Comparison of ENCODE assay signal across 13 cellular contexts in the genomic region with DNA sequence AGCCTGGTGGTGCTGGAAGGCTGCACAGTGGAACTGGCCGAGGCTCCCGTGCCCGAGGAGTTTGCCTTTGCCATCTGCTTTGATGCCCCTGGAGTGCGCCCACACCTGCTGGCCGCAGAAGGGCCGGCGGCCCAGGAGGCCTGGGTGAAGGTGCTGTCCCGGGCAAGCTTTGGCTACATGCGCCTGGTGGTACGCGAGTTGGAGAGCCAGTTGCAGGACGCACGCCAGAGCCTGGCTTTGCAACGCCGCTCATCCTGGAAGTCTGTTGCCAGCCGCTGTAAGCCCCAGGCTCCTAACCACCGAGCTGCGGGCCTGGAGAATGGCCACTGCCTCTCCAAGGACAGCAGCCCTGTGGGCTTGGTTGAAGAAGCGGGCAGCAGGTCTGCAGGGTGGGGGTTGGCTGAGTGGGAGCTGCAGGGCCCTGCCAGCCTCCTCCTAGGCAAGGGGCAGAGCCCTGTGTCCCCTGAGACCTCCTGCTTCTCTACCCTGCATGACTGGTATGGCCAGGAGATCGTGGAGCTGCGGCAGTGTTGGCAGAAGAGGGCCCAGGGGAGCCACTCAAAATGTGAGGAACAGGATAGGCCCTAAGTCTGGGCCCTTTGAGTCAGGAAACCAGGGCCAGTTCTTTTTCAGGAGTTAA. TPM values are rescaled to one million over a fixed set of nuclear protein-coding genes. Genes with fewer than 3 reads are reported as not detected.
DNase-seq lines count a peak whose midpoint lies in the region; ATAC-seq and TF ChIP-seq lines count a peak whose summit lies in the region.
"Had no signal": no experiment of that assay in that cellular context is flagged by ENCODE, and none has a peak within 500 bp of the region (broad histone marks: within the 10 kb centered on the region; RNA-seq: fewer than 3 reads in every experiment).

No MANE protein-coding gene starts in this region.

- no peak for ATAC-seq in naive thymus-derived CD8-positive, alpha-beta T cell
- ATAC-seq in HG03520 (IDR thresholded peaks at IDR 0.05; ENCODE audit: unreplicated experiment) (no peak), GM18858 (IDR thresholded peaks at IDR 0.05; ENCODE audit: unreplicated experiment) (no peak)
- ATAC-seq: upper lobe of right lung had no signal

- H3K4me3 ChIP-seq in mesendoderm (ENCODE audit: low read length), result no peak overlapping the region
- H3K4me3 ChIP-seq: MG63, upper lobe of right lung had no signal

- no peak overlapping the region for H2BK15ac ChIP-seq in mesendoderm (replicated peaks; ENCODE audit: low read depth)

- H3K9me3 Mint-ChIP-seq in activated naive CD4-positive, alpha-beta T cell treated with anti-CD3 and anti-CD28 coated beads for 36 hours, result no peaks in the 10 kb centered on the region
- no peaks in the 10 kb centered on the region for H3K9me3 Mint-ChIP-seq in naive thymus-derived CD8-positive, alpha-beta T cell
- no peaks in the 10 kb centered on the region for H3K9me3 Mint-ChIP-seq in type B pancreatic cell

- H3K27me3 ChIP-seq in mesendoderm (ENCODE audit: insufficient read depth, low read length, poor library complexity), result no peaks in the 10 kb centered on the region
- H3K27me3 ChIP-seq: MG63, upper lobe of right lung had no signal

- H3K79me1 ChIP-seq in mesendoderm (ENCODE audit: low read length), result no peaks in the 10 kb centered on the region

- H3K4ac ChIP-seq in mesendoderm (ENCODE audit: low read depth, low read length), result no peak overlapping the region

- H3K4me3 Mint-ChIP-seq in activated naive CD4-positive, alpha-beta T cell treated with anti-CD3 and anti-CD28 coated beads for 36 hours, result no peak overlapping the region
- H3K4me3 Mint-ChIP-seq in naive thymus-derived CD8-positive, alpha-beta T cell, result peak overlapping the region in 3 of 10 donors; percentile 3 to 96 (median 10)
- H3K4me3 Mint-ChIP-seq in type B pancreatic cell, result no peak overlapping the region

- peaks cover 7% of the 10 kb centered on the region for H3K36me3 Mint-ChIP-seq in activated naive CD4-positive, alpha-beta T cell treated with anti-CD3 and anti-CD28 coated beads for 36 hours (ENCODE audit: low read depth)
- peaks cover 0 to 10% (median 2%) of the 10 kb centered on the region in 3 donors for H3K36me3 Mint-ChIP-seq in naive thymus-derived CD8-positive, alpha-beta T cell
- no peaks in the 10 kb centered on the region for H3K36me3 Mint-ChIP-seq in type B pancreatic cell

- intact Hi-C loops in activated naive CD4-positive, alpha-beta T cell treated with anti-CD3 and anti-CD28 coated beads for 36 hours (cut with micrococcal nuclease), result loop anchor here (2.0 kb wide), 1 partner anchor 131 kb away; a partner anchor contains a TSS

- H3K9ac ChIP-seq in mesendoderm (ENCODE audit: low read length), result no peak overlapping the region

- WGBS in mesendoderm (ENCODE audit: extremely low coverage, insufficient coverage, low lambda C conversion rate), result no CpG with 5 or more reads among the region's 21 CpGs

- H3K23ac ChIP-seq in mesendoderm (ENCODE audit: low read length), result no peak overlapping the region

- peaks cover 36% of the 10 kb centered on the region for H3K4me1 Mint-ChIP-seq in activated naive CD4-positive, alpha-beta T cell treated with anti-CD3 and anti-CD28 coated beads for 36 hours (ENCODE audit: low read depth)
- H3K4me1 Mint-ChIP-seq in naive thymus-derived CD8-positive, alpha-beta T cell, result peaks cover 17 to 59% (median 46%) of the 10 kb centered on the region in 4 donors
- H3K4me1 Mint-ChIP-seq in type B pancreatic cell (ENCODE audit: unreplicated experiment), result peaks cover 25% of the 10 kb centered on the region

- H3K27ac ChIP-seq in mesendoderm (ENCODE audit: low read depth, low read length), result no peak overlapping the region

- H3K56ac ChIP-seq in mesendoderm (ENCODE audit: low read length), result no peak overlapping the region

- peak overlapping the region; percentile 50 for H3K27ac Mint-ChIP-seq in activated naive CD4-positive, alpha-beta T cell treated with anti-CD3 and anti-CD28 coated beads for 36 hours
- H3K27ac Mint-ChIP-seq in naive thymus-derived CD8-positive, alpha-beta T cell, result peak overlapping the region in 7 of 10 donors; percentile 8 to 99 (median 53)
- H3K27ac Mint-ChIP-seq in type B pancreatic cell, result peak overlapping the region; percentile 98

- CTCF ChIA-PET in activated naive CD4-positive, alpha-beta T cell treated with anti-CD3 and anti-CD28 coated beads for 36 hours (lab: Charles Lee), result interaction anchor here (1.4 to 2.4 kb wide), 2 partner anchors 111 to 367 kb away, joined by 3 to 6 read pairs; no protein-coding TSS in a partner anchor

- no peak for TF ChIP-seq CTCF in type B pancreatic cell (conservative IDR thresholded peaks at IDR 0.05)

- no peak overlapping the region for H2BK120ac ChIP-seq in mesendoderm (ENCODE audit: low read depth, low read length)

- H3K4me1 ChIP-seq in mesendoderm (ENCODE audit: control insufficient read depth, low read depth, low read length), result peaks cover 3% of the 10 kb centered on the region

- H4K5ac ChIP-seq in mesendoderm (ENCODE audit: low read length), result no peak overlapping the region

- H3K36me3 ChIP-seq in mesendoderm (ENCODE audit: control insufficient read depth, insufficient read depth, low read length), result no peaks in the 10 kb centered on the region

- no peak overlapping the region for H3K18ac ChIP-seq in mesendoderm (ENCODE audit: low read length)

- no peaks in the 10 kb centered on the region for H3K27me3 Mint-ChIP-seq in activated naive CD4-positive, alpha-beta T cell treated with anti-CD3 and anti-CD28 coated beads for 36 hours (ENCODE audit: low read depth)
- H3K27me3 Mint-ChIP-seq in naive thymus-derived CD8-positive, alpha-beta T cell, result no peaks in the 10 kb centered on the region
- no peaks in the 10 kb centered on the region for H3K27me3 Mint-ChIP-seq in type B pancreatic cell

- H3K79me2 ChIP-seq in mesendoderm (ENCODE audit: control insufficient read depth, insufficient read depth, low read length), result peaks cover 2% of the 10 kb centered on the region

- POLR2A ChIA-PET in naive thymus-derived CD8-positive, alpha-beta T cell (lab: Charles Lee), result interaction anchor here (2.3 to 7.3 kb wide), 3 partner anchors 8 to 236 kb away, joined by 8 to 163 read pairs (median 46); a partner anchor contains a TSS

- no peak overlapping the region for H3K4me2 ChIP-seq in mesendoderm (ENCODE audit: low read length)

- H4K8ac ChIP-seq in mesendoderm (ENCODE audit: low read depth, low read length), result no peak overlapping the region

- H2BK5ac ChIP-seq in mesendoderm (ENCODE audit: low read length), result no peak overlapping the region

- DNase-seq in activated naive CD4-positive, alpha-beta T cell treated with anti-CD3 and anti-CD28 coated beads for 36 hours, result no peak
- DNase-seq in activated naive CD4-positive, alpha-beta T cell (lab: John Stamatoyannopoulos, UW), result no peak
- DNase-seq in cerebellar cortex (ENCODE audit: low spot score) (peak; percentile 42), type B pancreatic cell (ENCODE audit: extremely low spot score, unreplicated experiment) (no peak), mesendoderm (no peak)
- no peak for DNase-seq in naive thymus-derived CD8-positive, alpha-beta T cell
- DNase-seq: activated CD4-positive, alpha-beta T cell treated with anti-CD3 and anti-CD28 coated beads for 48 hours; MG63; NCI-H524; stimulated activated CD4-positive, alpha-beta T cell treated with anti-CD3 and anti-CD28 coated beads, Interleukin-4, amount 100 ng/mL, for 24 hours; upper lobe of right lung had no signal

- no peak overlapping the region for H2AK5ac ChIP-seq in mesendoderm (ENCODE audit: low read length)

RNA-seq across cellular contexts. Expression of a gene that starts 1.9 kb away (rescaled TPM):
- 10 to 100 TPM; 50.2 to 56.2 TPM for total RNA-seq in activated naive CD4-positive, alpha-beta T cell treated with anti-CD3 and anti-CD28 coated beads for 36 hours
- total RNA-seq in naive thymus-derived CD8-positive, alpha-beta T cell, result 10 to 100 TPM; 86.6 to 99.9 TPM
- polyA plus RNA-seq in naive thymus-derived CD8-positive, alpha-beta T cell, result 100 to 1,000 TPM; 152 to 294 (median 179) TPM
- total RNA-seq in type B pancreatic cell (ENCODE audit: low replicate concordance), result 80.6 and 102 TPM in 2 replicates
- polyA plus RNA-seq in mesendoderm (2013, experiment 1 of 2), result 22.9 TPM
- 22.2 TPM for polyA plus RNA-seq in mesendoderm (2013, experiment 2 of 2)

RNA-seq across cellular contexts. Expression of a gene that starts 3.6 kb away (rescaled TPM):
- under 1 TPM; 0.74 to 0.86 TPM for total RNA-seq in activated naive CD4-positive, alpha-beta T cell treated with anti-CD3 and anti-CD28 coated beads for 36 hours
- total RNA-seq in naive thymus-derived CD8-positive, alpha-beta T cell, result 1 to 10 TPM in 1 of 2 experiments, under 1 TPM in 1; 0.74 to 1.6 TPM
- polyA plus RNA-seq in naive thymus-derived CD8-positive, alpha-beta T cell, result under 1 TPM; 0.08 to 0.17 (median 0.13) TPM
- total RNA-seq in type B pancreatic cell (ENCODE audit: low replicate concordance), result 4.1 and 11.9 TPM in 2 replicates
- 4.6 TPM for polyA plus RNA-seq in mesendoderm (2013, experiment 1 of 2)
- polyA plus RNA-seq in mesendoderm (2013, experiment 2 of 2), result 4.3 TPM

RNA-seq across cellular contexts. Expression of a gene that starts 7.0 kb away (rescaled TPM):
- total RNA-seq in activated naive CD4-positive, alpha-beta T cell treated with anti-CD3 and anti-CD28 coated beads for 36 hours, result 10 to 100 TPM; 14.6 to 15.9 TPM
- total RNA-seq in naive thymus-derived CD8-positive, alpha-beta T cell, result 1 to 10 TPM; 7.8 to 9.1 TPM
- 10 to 100 TPM in 2 of 3 donors, 1 to 10 TPM in 1; 8.2 to 11.2 (median 10.2) TPM for polyA plus RNA-seq in naive thymus-derived CD8-positive, alpha-beta T cell
- total RNA-seq in type B pancreatic cell (ENCODE audit: low replicate concordance), result 24.1 and 35.9 TPM in 2 replicates
- 8.1 TPM for polyA plus RNA-seq in mesendoderm (2013, experiment 1 of 2)
- polyA plus RNA-seq in mesendoderm (2013, experiment 2 of 2), result 8.4 TPM

RNA-seq across cellular contexts. Expression of a gene that starts 13.0 kb away (rescaled TPM):
- total RNA-seq in activated naive CD4-positive, alpha-beta T cell treated with anti-CD3 and anti-CD28 coated beads for 36 hours, result 100 to 1,000 TPM; 122 to 126 TPM
- 10 to 100 TPM; 41.0 to 41.1 TPM for total RNA-seq in naive thymus-derived CD8-positive, alpha-beta T cell
- polyA plus RNA-seq in naive thymus-derived CD8-positive, alpha-beta T cell, result 100 to 1,000 TPM; 106 to 137 (median 115) TPM
- 93.9 and 109 TPM in 2 replicates for total RNA-seq in type B pancreatic cell (ENCODE audit: low replicate concordance)
- 125 TPM for polyA plus RNA-seq in mesendoderm (2013, experiment 1 of 2)
- polyA plus RNA-seq in mesendoderm (2013, experiment 2 of 2), result 126 TPM

RNA-seq across cellular contexts. Expression of a gene that starts 53.0 kb away (rescaled TPM):
- total RNA-seq in activated naive CD4-positive, alpha-beta T cell treated with anti-CD3 and anti-CD28 coated beads for 36 hours, result 1 to 10 TPM in 1 of 2 experiments, under 1 TPM in 1; 0.89 to 1.4 TPM
- 1 to 10 TPM; 9.2 to 9.6 TPM for total RNA-seq in naive thymus-derived CD8-positive, alpha-beta T cell
- polyA plus RNA-seq in naive thymus-derived CD8-positive, alpha-beta T cell, result under 1 TPM in 1 of 3 donors, not detected in 2; 0.12 TPM
- total RNA-seq in type B pancreatic cell (ENCODE audit: low replicate concordance), result 3.1 and 4.0 TPM in 2 replicates
- 0.42 TPM for polyA plus RNA-seq in mesendoderm (2013, experiment 1 of 2)
- polyA plus RNA-seq in mesendoderm (2013, experiment 2 of 2), result 0.38 TPM
